14 cellular contexts compared by ENCODE assay signal in genomic region chr12:53505086-53505485, GRCh38. TPM values are rescaled to one million over a fixed set of nuclear protein-coding genes. Genes with fewer than 3 reads are reported as not detected.
DNase-seq lines count a peak whose midpoint lies in the region; ATAC-seq and TF ChIP-seq lines count a peak whose summit lies in the region.
"Had no signal": no experiment of that assay in that cellular context is flagged by ENCODE, and none has a peak within 500 bp of the region (broad histone marks: within the 10 kb centered on the region; RNA-seq: fewer than 3 reads in every experiment).

No MANE protein-coding gene starts in this region.

- H3K27ac Mint-ChIP-seq in activated naive CD4-positive, alpha-beta T cell treated with anti-CD3 and anti-CD28 coated beads, Interleukin-2, amount 50 U/mL, for 24 hours, result no peak overlapping the region
- peak overlapping the region; percentile 28 to 62 for H3K27ac Mint-ChIP-seq in activated naive CD4-positive, alpha-beta T cell treated with anti-CD3 and anti-CD28 coated beads, Interleukin-2, amount 50 U/mL, for 72 hours
- H3K27ac Mint-ChIP-seq in type B pancreatic cell, result peak overlapping the region; percentile 74

- no peaks in the 10 kb centered on the region for H3K36me3 Mint-ChIP-seq in activated naive CD4-positive, alpha-beta T cell treated with anti-CD3 and anti-CD28 coated beads, Interleukin-2, amount 50 U/mL, for 24 hours
- no peaks in the 10 kb centered on the region for H3K36me3 Mint-ChIP-seq in activated naive CD4-positive, alpha-beta T cell treated with anti-CD3 and anti-CD28 coated beads, Interleukin-2, amount 50 U/mL, for 72 hours
- no peaks in the 10 kb centered on the region for H3K36me3 Mint-ChIP-seq in type B pancreatic cell
- H3K36me3 Mint-ChIP-seq: activated naive CD8-positive, alpha-beta T cell had no signal

- no peak for DNase-seq in activated naive CD4-positive, alpha-beta T cell (lab: John Stamatoyannopoulos, UW)
- no peak for DNase-seq in activated naive CD4-positive, alpha-beta T cell treated with anti-CD3 and anti-CD28 coated beads, Interleukin-2, amount 50 U/mL, for 72 hours (ENCODE audit: low spot score in 2 of 2)
- DNase-seq in hepatic stellate cell (ENCODE audit: low spot score) (peak; percentile 53), type B pancreatic cell (ENCODE audit: extremely low spot score, unreplicated experiment) (no peak), superior temporal gyrus (ENCODE audit: extremely low spot score) (no peak)
- DNase-seq in stimulated activated CD4-positive, alpha-beta T cell treated with anti-CD3 and anti-CD28 coated beads, Interleukin-4, amount 100 ng/mL, for 24 hours, result no peak
- DNase-seq: activated CD4-positive, CD25-positive, alpha-beta regulatory T cell treated with anti-CD3 and anti-CD28 coated beads, Interleukin-2, amount 50 U/mL, for 72 hours; NCI-H510A; SJCRH30 had no signal

- H3K4me1 Mint-ChIP-seq in activated naive CD4-positive, alpha-beta T cell treated with anti-CD3 and anti-CD28 coated beads, Interleukin-2, amount 50 U/mL, for 24 hours, result peaks cover 29% of the 10 kb centered on the region
- H3K4me1 Mint-ChIP-seq in type B pancreatic cell (ENCODE audit: unreplicated experiment), result peaks cover 13% of the 10 kb centered on the region

- TF ChIP-seq CTCF in type B pancreatic cell (conservative IDR thresholded peaks at IDR 0.05), result no peak

- H3K27me3 Mint-ChIP-seq in activated naive CD4-positive, alpha-beta T cell treated with anti-CD3 and anti-CD28 coated beads, Interleukin-2, amount 50 U/mL, for 24 hours, result no peaks in the 10 kb centered on the region
- no peaks in the 10 kb centered on the region for H3K27me3 Mint-ChIP-seq in type B pancreatic cell
- H3K27me3 Mint-ChIP-seq: activated naive CD8-positive, alpha-beta T cell had no signal

- H3K9me3 Mint-ChIP-seq in activated naive CD4-positive, alpha-beta T cell treated with anti-CD3 and anti-CD28 coated beads, Interleukin-2, amount 50 U/mL, for 24 hours, result no peaks in the 10 kb centered on the region
- no peaks in the 10 kb centered on the region for H3K9me3 Mint-ChIP-seq in activated naive CD4-positive, alpha-beta T cell treated with anti-CD3 and anti-CD28 coated beads, Interleukin-2, amount 50 U/mL, for 72 hours
- H3K9me3 Mint-ChIP-seq in type B pancreatic cell, result no peaks in the 10 kb centered on the region

- H3K4me3 Mint-ChIP-seq in activated naive CD4-positive, alpha-beta T cell treated with anti-CD3 and anti-CD28 coated beads, Interleukin-2, amount 50 U/mL, for 24 hours, result peak overlapping the region; percentile 16
- no peak overlapping the region for H3K4me3 Mint-ChIP-seq in type B pancreatic cell
- H3K4me3 Mint-ChIP-seq: activated naive CD8-positive, alpha-beta T cell had no signal

- no peak for ATAC-seq in activated naive CD4-positive, alpha-beta T cell treated with anti-CD3 and anti-CD28 coated beads, Interleukin-2, amount 50 U/mL, for 72 hours
- ATAC-seq in GM19397 (IDR thresholded peaks at IDR 0.05; ENCODE audit: unreplicated experiment), result no peak
- ATAC-seq: pancreas had no signal

RNA-seq across cellular contexts. Expression of gene NPFF, which starts 2.2 kb away (rescaled TPM):
- total RNA-seq in activated naive CD4-positive, alpha-beta T cell treated with anti-CD3 and anti-CD28 coated beads, Interleukin-2, amount 50 U/mL, for 72 hours, result not detected
- total RNA-seq in type B pancreatic cell (ENCODE audit: low replicate concordance), result not detected in 2 replicates
- total RNA-seq: kidney epithelial cell, pancreas had no signal

RNA-seq across cellular contexts. Expression of gene TARBP2, which starts 4.0 kb away (rescaled TPM):
- total RNA-seq in activated naive CD4-positive, alpha-beta T cell treated with anti-CD3 and anti-CD28 coated beads, Interleukin-2, amount 50 U/mL, for 72 hours, result 10 to 100 TPM; 29.9 to 30.4 TPM
- 46.4 and 52.3 TPM in 2 replicates for total RNA-seq in type B pancreatic cell (ENCODE audit: low replicate concordance)

RNA-seq across cellular contexts. Expression of gene MAP3K12, which starts 5.8 kb away (rescaled TPM):
- total RNA-seq in activated naive CD4-positive, alpha-beta T cell treated with anti-CD3 and anti-CD28 coated beads, Interleukin-2, amount 50 U/mL, for 72 hours, result 10 to 100 TPM in 1 of 2 donors, 1 to 10 TPM in 1; 9.5 to 21.7 TPM
- total RNA-seq in type B pancreatic cell (ENCODE audit: low replicate concordance), result 10.6 and 31.6 TPM in 2 replicates

RNA-seq across cellular contexts. Expression of gene PCBP2, which starts 53.2 kb away (rescaled TPM):
- 1,000 to 10,000 TPM in 1 of 2 donors, 100 to 1,000 TPM in 1; 786 to 1,016 TPM for total RNA-seq in activated naive CD4-positive, alpha-beta T cell treated with anti-CD3 and anti-CD28 coated beads, Interleukin-2, amount 50 U/mL, for 72 hours
- 825 and 1,222 TPM in 2 replicates for total RNA-seq in type B pancreatic cell (ENCODE audit: low replicate concordance)
